21 cellular contexts compared by ENCODE assay signal in the genomic region with DNA sequence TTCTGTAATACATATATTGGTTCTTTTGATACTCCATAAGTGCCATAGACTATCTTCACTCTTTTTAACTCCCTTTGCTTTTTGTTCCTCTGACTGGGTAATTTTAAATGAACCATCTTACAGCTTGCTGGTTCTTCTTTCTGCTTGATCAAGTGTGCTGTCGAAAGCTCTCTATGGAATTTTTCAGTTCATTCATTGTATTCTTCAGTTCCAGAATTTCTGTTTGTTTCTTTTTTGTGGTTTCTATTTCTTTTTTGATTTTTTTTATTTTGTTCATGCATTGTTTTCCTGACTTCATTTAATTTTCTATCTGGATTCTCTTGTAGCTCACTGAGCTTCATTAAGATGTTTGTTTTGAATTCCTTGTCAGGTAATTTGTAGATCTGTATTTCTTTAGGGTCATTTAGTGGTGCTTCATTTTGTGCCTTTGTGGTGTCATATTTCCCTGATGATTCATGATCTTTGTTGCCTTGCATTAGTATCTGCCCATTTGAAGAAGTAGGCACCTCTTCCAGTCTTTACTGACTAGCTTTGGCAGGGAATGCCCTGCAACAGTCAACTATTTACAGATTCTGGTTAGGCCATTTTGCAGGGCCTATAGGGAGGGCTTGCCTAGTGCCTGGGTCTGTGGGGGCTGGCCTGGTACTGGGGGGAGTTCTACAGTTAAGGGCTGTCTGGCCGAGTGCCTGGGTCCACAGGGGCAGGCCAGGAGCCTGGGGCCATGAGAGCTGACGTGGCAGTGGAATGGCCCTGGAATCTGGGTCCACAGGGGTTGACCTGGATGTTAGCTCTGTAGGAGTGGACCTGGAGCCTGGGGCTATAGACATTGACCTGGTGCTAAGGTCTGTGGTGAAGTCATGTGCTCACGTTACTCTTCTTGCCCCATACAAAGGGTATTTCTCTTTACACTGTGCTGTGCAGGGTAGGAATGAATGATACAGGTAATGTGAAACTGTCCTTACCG.
DNase-seq lines count a peak whose midpoint lies in the region; ATAC-seq and TF ChIP-seq lines count a peak whose summit lies in the region.
"Had no signal": no experiment of that assay in that cellular context is flagged by ENCODE, and none has a peak within 500 bp of the region (broad histone marks: within the 10 kb centered on the region; RNA-seq: fewer than 3 reads in every experiment).

No MANE protein-coding gene starts in this region.

- H3K4me3 ChIP-seq in mammary epithelial cell (replicated peaks in 1 of 3; ENCODE audit: insufficient read depth in 1 of 3, low read depth in 2 of 3, low read length in 3 of 3) (no peak overlapping the region), MM.1S (ENCODE audit: low read length) (no peak overlapping the region)
- H3K4me3 ChIP-seq: lower lobe of right lung, smooth muscle cell, thoracic aorta had no signal

- ATAC-seq in left colon (peak; percentile 59), HG02973 (IDR thresholded peaks at IDR 0.05; ENCODE audit: unreplicated experiment) (no peak)
- ATAC-seq: activated CD8-positive, alpha-beta T cell treated with anti-CD3 and anti-CD28 coated beads, Interleukin-2, amount 10 ng/mL, durations not matched to agents 7 days and 5 days; foreskin keratinocyte; lower lobe of right lung; stimulated activated naive B cell treated with anti-CD40 and anti-IgM and Interleukin-4, amounts not matched to agents 10 μg/mL and 1 μg/mL and 100 μg/mL, for 72 hours had no signal

- TF ChIP-seq CTCF in mammary epithelial cell (conservative IDR thresholded peaks at IDR 0.05 in 1 of 2, IDR thresholded peaks at IDR 0.05 in 1 of 2; ENCODE audit: extremely low read depth in 1 of 2, insufficient read depth in 1 of 2, low read depth in 1 of 2, low read length in 2 of 2) (no peak), MM.1S (IDR thresholded peaks at IDR 0.05; ENCODE audit: low read length) (no peak)

- H3K4me1 ChIP-seq in mammary epithelial cell (ENCODE audit: insufficient read depth, low read length): peaks cover 4% of the 10 kb centered on the region
- no peaks in the 10 kb centered on the region for H3K4me1 ChIP-seq in MM.1S (ENCODE audit: low read length)
- H3K4me1 ChIP-seq: foreskin keratinocyte, lower lobe of right lung had no signal

- H2AFZ ChIP-seq in mammary epithelial cell (ENCODE audit: low read depth, low read length): no peak overlapping the region
- no peak overlapping the region for H2AFZ ChIP-seq in MM.1S (ENCODE audit: low read length)

- POLR2A ChIA-PET in HEK293T (lab: Yijun Ruan, JAX): no interaction called here

- H3K9ac ChIP-seq in mammary epithelial cell (ENCODE audit: insufficient read depth, low read length): no peak overlapping the region
- no peak overlapping the region for H3K9ac ChIP-seq in MM.1S (ENCODE audit: low read length)

- H3K79me2 ChIP-seq in mammary epithelial cell (ENCODE audit: insufficient read depth, low read length): peaks cover 11% of the 10 kb centered on the region
- H3K79me2 ChIP-seq in MM.1S (ENCODE audit: low read length): no peaks in the 10 kb centered on the region

- in situ Hi-C loops in mammary epithelial cell (cut with MboI; ENCODE audit: low sequenced_read_pairs in 2 of 2): loop anchor here in 1 of 2 donors (25.0 kb wide), 1 partner anchor 182 kb away; no protein-coding TSS in a partner anchor

- H3K27ac ChIP-seq in mammary epithelial cell (ENCODE audit: insufficient read depth, low read depth, low read length) (no peak overlapping the region), MM.1S (ENCODE audit: low read length) (no peak overlapping the region)
- H3K27ac ChIP-seq: foreskin keratinocyte, lower lobe of right lung, thoracic aorta had no signal

- 72% methylated on average over 5 of the region's 5 CpGs for WGBS in mammary epithelial cell (ENCODE audit: low coverage, missing lambda C conversion rate)

- H3K9me2 ChIP-seq in MM.1S (replicated peaks; ENCODE audit: insufficient read depth, low read length): no peaks in the 10 kb centered on the region

- DNase-seq in NCI-H2227 (lab: John Stamatoyannopoulos, UW; ENCODE audit: unreplicated experiment) (peak; percentile 19), NCI-H2227 treated with DMSO at 0.1 percent for 48 hours (lab: John Stamatoyannopoulos, UW) (no peak), mammary epithelial cell (peak; percentile 42), left colon (no peak), MM.1S (no peak), HEK293T (ENCODE audit: extremely low spot score) (no peak), midbrain (lab: John Stamatoyannopoulos, UW) (no peak)
- DNase-seq: activated CD4-positive, alpha-beta T cell treated with anti-CD3 and anti-CD28 coated beads for 1 hour; activated CD8-positive, alpha-beta T cell treated with anti-CD3 and anti-CD28 coated beads, Interleukin-2, amount 10 ng/mL, durations not matched to agents 7 days and 5 days; amniotic stem cell; dermis blood vessel endothelial cell; KG1; lower lobe of right lung; NCI-H187; NCI-H774; Right ventricle myocardium superior; stimulated activated naive B cell treated with anti-CD40 and anti-IgM and Interleukin-4, amounts not matched to agents 10 μg/mL and 1 μg/mL and 100 μg/mL, for 72 hours had no signal

- intact Hi-C loops in mammary epithelial cell (cut with micrococcal nuclease): no loop called here
- intact Hi-C loops in left colon (cut with DNase I, micrococcal nuclease): no loop called here

- CTCF ChIA-PET in mammary epithelial cell (lab: Charles Lee; ENCODE audit: low non-redundant PET) (no interaction called here), HEK293T (lab: Yijun Ruan, JAX) (no interaction called here)

- no peaks in the 10 kb centered on the region for H3K36me3 ChIP-seq in mammary epithelial cell (ENCODE audit: insufficient read depth, low read length)
- no peaks in the 10 kb centered on the region for H3K36me3 ChIP-seq in MM.1S (replicated peaks; ENCODE audit: insufficient read depth, low read length)
- H3K36me3 ChIP-seq: lower lobe of right lung, thoracic aorta had no signal

- peaks cover 7% of the 10 kb centered on the region for H3K9me3 ChIP-seq in mammary epithelial cell (replicated peaks; ENCODE audit: insufficient read depth, low read length)
- H3K9me3 ChIP-seq in MM.1S (replicated peaks; ENCODE audit: insufficient read depth, low read length): no peaks in the 10 kb centered on the region

- no TSS peak for BruUV-seq in mammary epithelial cell (replicated peaks; lab: Mats Ljungman, UMichigan)

- H3F3A ChIP-seq in MM.1S (ENCODE audit: insufficient read depth, low read length): no peaks in the 10 kb centered on the region

- no peak overlapping the region for H3K4me2 ChIP-seq in mammary epithelial cell (ENCODE audit: insufficient read depth, low read depth, low read length)
- H3K4me2 ChIP-seq in MM.1S (ENCODE audit: low read depth, low read length): no peak overlapping the region
- H3K4me2 ChIP-seq: smooth muscle cell had no signal

- dilution Hi-C loops in mammary epithelial cell (cut with HindIII; ENCODE audit: low sequenced_read_pairs): no loop called here

- H4K20me1 ChIP-seq in mammary epithelial cell (ENCODE audit: insufficient read depth, low read length) (no peaks in the 10 kb centered on the region), MM.1S (ENCODE audit: insufficient read depth, low read length) (no peaks in the 10 kb centered on the region)

- H3K27me3 ChIP-seq in mammary epithelial cell (ENCODE audit: insufficient read depth, low read length): no peaks in the 10 kb centered on the region
- no peaks in the 10 kb centered on the region for H3K27me3 ChIP-seq in MM.1S (replicated peaks; ENCODE audit: insufficient read depth, low read length)
- H3K27me3 ChIP-seq: foreskin keratinocyte had no signal

TF ChIP-seq in HEK293T, 16 proteins besides CTCF, POLR2A, EP300 and RAD21:
- no peak for TF ChIP-seq FOXA1 (IDR thresholded peaks at IDR 0.05)
- TF ChIP-seq BHLHE40 (IDR thresholded peaks at IDR 0.05; ENCODE audit: borderline replicate concordance): no peak
- TF ChIP-seq NFRKB (IDR thresholded peaks at IDR 0.05): no peak
- no peak for TF ChIP-seq TARDBP (IDR thresholded peaks at IDR 0.05)
- no peak for TF ChIP-seq LEF1 (IDR thresholded peaks at IDR 0.05; ENCODE audit: borderline replicate concordance)
- TF ChIP-seq SP1 (IDR thresholded peaks at IDR 0.05): no peak
- TF ChIP-seq FOXK2 (IDR thresholded peaks at IDR 0.05): no peak
- TF ChIP-seq ARNT (IDR thresholded peaks at IDR 0.05): no peak
- no peak for TF ChIP-seq L3MBTL2 (conservative IDR thresholded peaks at IDR 0.05)
- no peak for TF ChIP-seq CTBP1 (IDR thresholded peaks at IDR 0.05; ENCODE audit: borderline replicate concordance)
- TF ChIP-seq, protein P1, sequence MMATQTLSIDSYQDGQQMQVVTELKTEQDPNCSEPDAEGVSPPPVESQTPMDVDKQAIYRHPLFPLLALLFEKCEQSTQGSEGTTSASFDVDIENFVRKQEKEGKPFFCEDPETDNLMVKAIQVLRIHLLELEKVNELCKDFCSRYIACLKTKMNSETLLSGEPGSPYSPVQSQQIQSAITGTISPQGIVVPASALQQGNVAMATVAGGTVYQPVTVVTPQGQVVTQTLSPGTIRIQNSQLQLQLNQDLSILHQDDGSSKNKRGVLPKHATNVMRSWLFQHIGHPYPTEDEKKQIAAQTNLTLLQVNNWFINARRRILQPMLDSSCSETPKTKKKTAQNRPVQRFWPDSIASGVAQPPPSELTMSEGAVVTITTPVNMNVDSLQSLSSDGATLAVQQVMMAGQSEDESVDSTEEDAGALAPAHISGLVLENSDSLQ (IDR thresholded peaks at IDR 0.05): no peak
- TF ChIP-seq FOXM1 (IDR thresholded peaks at IDR 0.05; ENCODE audit: borderline replicate concordance): no peak
- TF ChIP-seq ZNF384 (IDR thresholded peaks at IDR 0.05): no peak
- no peak for TF ChIP-seq HDGF (IDR thresholded peaks at IDR 0.05; ENCODE audit: borderline replicate concordance)
- TF ChIP-seq ELF4 (IDR thresholded peaks at IDR 0.05): no peak
- no peak for TF ChIP-seq SUZ12 (IDR thresholded peaks at IDR 0.05)

Comparison
In these comparisons a context has a peak if more than half of its experiments do, and no peak if none do; other contexts are left out.
1. DNase-seq: peak in NCI-H2227 (single experiment) and mammary epithelial cell (single experiment); none in NCI-H2227 treated with DMSO at 0.1 percent for 48 hours (single experiment), left colon (0 of 2), MM.1S (single experiment), HEK293T (single experiment) and midbrain (single experiment).